17 cellular contexts compared by ENCODE assay signal in the genomic region with DNA sequence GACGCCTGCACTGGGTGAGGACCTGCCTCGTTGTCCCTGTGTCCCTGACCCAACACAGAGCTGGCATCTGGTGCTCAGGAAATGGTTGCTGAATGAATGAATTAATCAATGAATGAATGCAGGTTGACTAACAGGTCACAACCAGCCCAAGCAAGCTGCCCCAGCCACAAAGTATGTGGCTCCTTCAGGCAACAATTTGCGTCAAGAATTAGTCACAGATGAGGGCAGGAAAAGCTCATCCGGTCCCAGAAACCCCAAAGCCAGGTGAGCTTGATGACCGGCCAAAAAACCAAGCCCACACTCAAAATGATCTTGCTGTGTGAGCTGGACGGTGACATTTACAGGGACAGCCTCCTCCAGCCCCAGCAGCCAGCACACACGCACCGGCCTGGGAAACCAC. TPM values are rescaled to one million over a fixed set of nuclear protein-coding genes. Genes with fewer than 3 reads are reported as not detected.
DNase-seq lines count a peak whose midpoint lies in the region; ATAC-seq and TF ChIP-seq lines count a peak whose summit lies in the region.
"Had no signal": no experiment of that assay in that cellular context is flagged by ENCODE, and none has a peak within 500 bp of the region (broad histone marks: within the 10 kb centered on the region; RNA-seq: fewer than 3 reads in every experiment).

No MANE protein-coding gene starts in this region.

- no TSS peak for BruUV-seq in PC-9 (replicated peaks; lab: Mats Ljungman, UMichigan)
- BruUV-seq in MCF 10A (replicated peaks; lab: Mats Ljungman, UMichigan) = no TSS peak

- TF ChIP-seq POLR2A in lower leg skin (IDR thresholded peaks at IDR 0.05) = no peak

- H3K4me3 Mint-ChIP-seq in MCF 10A (ENCODE audit: unreplicated experiment) = peak overlapping the region; percentile 33
- H3K4me3 Mint-ChIP-seq in stimulated activated memory B cell treated with anti-CD40 and anti-IgM and Interleukin-4, amounts not matched to agents 10 μg/mL and 1 μg/mL and 100 μg/mL, for 72 hours = no peak overlapping the region
- H3K4me3 Mint-ChIP-seq: GM23338 had no signal

- H3K27ac ChIP-seq in PC-9 = peak overlapping the region; percentile 56; the same call in 1 of the 2 replicates
- H3K27ac ChIP-seq: A549 had no signal

- H3K4me2 ChIP-seq in PC-9 = peak overlapping the region; percentile 39
- H3K4me2 ChIP-seq: A549, GM23338 had no signal

- H3K9me3 Mint-ChIP-seq in MCF 10A (ENCODE audit: unreplicated experiment) = no peaks in the 10 kb centered on the region
- no peaks in the 10 kb centered on the region for H3K9me3 Mint-ChIP-seq in stimulated activated memory B cell treated with anti-CD40 and anti-IgM and Interleukin-4, amounts not matched to agents 10 μg/mL and 1 μg/mL and 100 μg/mL, for 72 hours

- no peaks in the 10 kb centered on the region for H4K20me1 ChIP-seq in PC-9 (ENCODE audit: insufficient read depth)

- no peak for TF ChIP-seq CTCF in PC-9 (conservative IDR thresholded peaks at IDR 0.05)
- TF ChIP-seq CTCF in MCF 10A (IDR thresholded peaks at IDR 0.05; ENCODE audit: unreplicated experiment) = no peak
- no peak for TF ChIP-seq CTCF in lower leg skin (IDR thresholded peaks at IDR 0.05)

- 83 to 84% methylated on average over 8 of the region's 8 CpGs for WGBS in lower leg skin, 2 donors

- no peaks in the 10 kb centered on the region for H3K79me2 ChIP-seq in PC-9 (ENCODE audit: low read depth)

- CTCF ChIA-PET in PC-9 (lab: Charles Lee) (no interaction called here), MCF 10A (lab: Yijun Ruan, JAX) (interaction anchor here (0.7 to 1.2 kb wide), 4 partner anchors 15 to 1619 kb away, joined by 3 to 4 read pairs (median 3); no protein-coding TSS in a partner anchor)

- H3K4me3 ChIP-seq in PC-9 = no peak overlapping the region
- no peak overlapping the region for H3K4me3 ChIP-seq in lower leg skin (ENCODE audit: low read depth, poor library complexity, severe bottlenecking)
- H3K4me3 ChIP-seq: A549, GM23338 had no signal

- no peaks in the 10 kb centered on the region for H3K9me3 ChIP-seq in PC-9 (ENCODE audit: insufficient read depth, low read depth)
- H3K9me3 ChIP-seq: A549 had no signal

- ATAC-seq in stimulated activated memory B cell treated with anti-CD40 and anti-IgM and Interleukin-4, amounts not matched to agents 10 μg/mL and 1 μg/mL and 100 μg/mL, for 72 hours = no peak
- ATAC-seq: GM23338 had no signal

- H3K9me2 ChIP-seq in PC-9 (ENCODE audit: insufficient read depth) = no peaks in the 10 kb centered on the region

- no peaks in the 10 kb centered on the region for H3K27me3 Mint-ChIP-seq in MCF 10A (ENCODE audit: insufficient read depth, unreplicated experiment)
- H3K27me3 Mint-ChIP-seq in stimulated activated memory B cell treated with anti-CD40 and anti-IgM and Interleukin-4, amounts not matched to agents 10 μg/mL and 1 μg/mL and 100 μg/mL, for 72 hours = no peaks in the 10 kb centered on the region

- intact Hi-C loops in PC-9 (cut with micrococcal nuclease; ENCODE audit: unreplicated experiment) (loop anchor here (2.0 to 5.0 kb wide), 2 partner anchors 15 to 39 kb away; a partner anchor contains a TSS), MCF 10A (cut with micrococcal nuclease) (no loop called here), lower leg skin (cut with DNase I; ENCODE audit: low total_unique reads) (no loop called here)

- POLR2A ChIA-PET in PC-9 (lab: Charles Lee; ENCODE audit: unreplicated experiment) (interaction anchor here (0.7 kb wide), 1 partner anchor 276 kb away, joined by 5 read pairs; no protein-coding TSS in a partner anchor), MCF 10A (lab: Yijun Ruan, JAX) (interaction anchor here (1.0 to 1.1 kb wide), 2 partner anchors 9 to 114 kb away, joined by 3 to 5 read pairs; no protein-coding TSS in a partner anchor)

- peaks cover 6% of the 10 kb centered on the region; the same call in 1 of the 2 replicates for H3F3A ChIP-seq in PC-9 (ENCODE audit: insufficient read depth, low read depth)

- no peak overlapping the region for H2AFZ ChIP-seq in PC-9
- H2AFZ ChIP-seq: GM23338 had no signal

- peak overlapping the region; percentile 87 for H3K27ac Mint-ChIP-seq in MCF 10A (ENCODE audit: low read depth, unreplicated experiment)
- no peak overlapping the region for H3K27ac Mint-ChIP-seq in stimulated activated memory B cell treated with anti-CD40 and anti-IgM and Interleukin-4, amounts not matched to agents 10 μg/mL and 1 μg/mL and 100 μg/mL, for 72 hours

- peaks cover 47% of the 10 kb centered on the region for H3K4me1 Mint-ChIP-seq in MCF 10A (ENCODE audit: insufficient read depth, unreplicated experiment)
- H3K4me1 Mint-ChIP-seq in stimulated activated memory B cell treated with anti-CD40 and anti-IgM and Interleukin-4, amounts not matched to agents 10 μg/mL and 1 μg/mL and 100 μg/mL, for 72 hours = no peaks in the 10 kb centered on the region
- H3K4me1 Mint-ChIP-seq: GM23338 had no signal

- peaks cover 20% of the 10 kb centered on the region for H3K36me3 Mint-ChIP-seq in MCF 10A (ENCODE audit: insufficient read depth, unreplicated experiment)
- peaks cover 6% of the 10 kb centered on the region for H3K36me3 Mint-ChIP-seq in stimulated activated memory B cell treated with anti-CD40 and anti-IgM and Interleukin-4, amounts not matched to agents 10 μg/mL and 1 μg/mL and 100 μg/mL, for 72 hours

- peaks cover 20% of the 10 kb centered on the region for H3K4me1 ChIP-seq in PC-9 (replicated peaks; ENCODE audit: insufficient read depth)
- H3K4me1 ChIP-seq: A549 had no signal

- peak; percentile 20 for DNase-seq in EL
- peak; percentile 64 to 71 for DNase-seq in PC-9
- DNase-seq in MCF 10A (ENCODE audit: unreplicated experiment) = peak; percentile 89
- DNase-seq in iris pigment epithelial cell (ENCODE audit: low read depth) = peak; percentile 37
- no peak for DNase-seq in NAMALWA (ENCODE audit: low spot score)
- no peak for DNase-seq in activated gamma-delta T cell treated with Interleukin-2 at 50 U/mL for 16 hours
- no peak for DNase-seq in lower leg skin (ENCODE audit: low spot score in 2 of 2)
- DNase-seq: DMS79, KBM-7, NCI-H1105 treated with DMSO at 0.1 percent for 48 hours, NCI-H187, NCI-H2171, RPMI8226 had no signal

- H3K27me3 ChIP-seq in PC-9 (ENCODE audit: insufficient read depth, low read depth) = no peaks in the 10 kb centered on the region

- no peaks in the 10 kb centered on the region for H3K36me3 ChIP-seq in PC-9 (ENCODE audit: low read depth)

RNA-seq across cellular contexts. Expression of a gene that starts 40.6 kb away (rescaled TPM):
- 7.9 and 8.0 TPM in 2 replicates for total RNA-seq in PC-9 (2021)
- total RNA-seq in MCF 10A (2022) = 4.6 and 5.0 TPM in 2 replicates
- total RNA-seq in lower leg skin = 10 to 100 TPM in 2 of 4 donors, 1 to 10 TPM in 2; 6.2 to 17.3 (median 11.7) TPM

RNA-seq across cellular contexts. Expression of a gene that starts 57.5 kb away (rescaled TPM):
- not detected in 2 replicates for total RNA-seq in PC-9 (2021)
- total RNA-seq in MCF 10A (2022) = not detected in 2 replicates
- total RNA-seq in lower leg skin = not detected
- total RNA-seq: NCI-H460 had no signal

Comparison
In these comparisons a context has a peak if more than half of its experiments do, and no peak if none do; other contexts are left out.
1. DNase-seq: peak in EL (single experiment), PC-9 (2 of 2), MCF 10A (single experiment) and iris pigment epithelial cell (single experiment); none in NAMALWA (single experiment), activated gamma-delta T cell treated with Interleukin-2 at 50 U/mL for 16 hours (single experiment) and lower leg skin (0 of 2).